35 cellular contexts compared by ENCODE assay signal in the genomic region with DNA sequence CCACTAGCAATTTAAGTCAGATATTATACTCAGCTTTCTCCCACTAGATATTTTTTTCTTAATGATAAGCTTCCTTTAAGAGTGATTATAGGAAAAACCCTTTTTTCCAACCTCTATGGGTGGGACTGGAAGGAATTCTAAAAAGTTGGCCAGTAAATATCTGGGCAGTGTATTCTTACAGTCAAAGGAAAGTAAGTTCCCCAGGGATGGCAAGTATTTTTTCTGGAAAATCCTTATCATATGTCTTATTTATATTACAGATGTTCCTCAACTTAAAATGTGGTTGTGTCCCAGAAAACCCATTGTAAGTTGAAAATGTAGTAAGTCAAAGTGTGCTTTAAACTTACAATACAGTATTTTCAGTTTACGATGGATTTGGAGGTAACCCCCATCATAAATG. TPM values are rescaled to one million over a fixed set of nuclear protein-coding genes. Genes with fewer than 3 reads are reported as not detected.
"Had no signal": no experiment of that assay in that cellular context is flagged by ENCODE, and none has a peak within 500 bp of the region (broad histone marks: within the 10 kb centered on the region; RNA-seq: fewer than 3 reads in every experiment).

No MANE protein-coding gene starts in this region.

- H3K4me3 Mint-ChIP-seq: naive thymus-derived CD8-positive, alpha-beta T cell; natural killer cell treated with Interleukin-12 subunit alpha and Interleukin-12 subunit beta and Interleukin-15 and Interleukin-18, amount 100 ng/mL, for 72 hours; nephron progenitor cell; neural crest cell; stimulated activated effector memory CD8-positive, alpha-beta T cell treated with anti-CD3 and anti-CD28 coated beads, Interleukin-12 subunit alpha, Interleukin-12 subunit beta, amount 100 ng/mL, for 72 hours; stimulated activated naive B cell treated with anti-CD40 and anti-IgM and Interleukin-4, amounts not matched to agents 10 μg/mL and 1 μg/mL and 100 μg/mL, for 72 hours; stimulated activated naive CD8-positive, alpha-beta T cell treated with anti-CD3 and anti-CD28 coated beads, Interleukin-15, amount 100 ng/mL, for 72 hours; type B pancreatic cell had no signal

- H3K9me3 Mint-ChIP-seq: naive thymus-derived CD8-positive, alpha-beta T cell; natural killer cell treated with Interleukin-12 subunit alpha and Interleukin-12 subunit beta and Interleukin-15 and Interleukin-18, amount 100 ng/mL, for 72 hours; nephron progenitor cell; neural crest cell; stimulated activated effector memory CD8-positive, alpha-beta T cell treated with anti-CD3 and anti-CD28 coated beads, Interleukin-12 subunit alpha, Interleukin-12 subunit beta, amount 100 ng/mL, for 72 hours; stimulated activated naive B cell treated with anti-CD40 and anti-IgM and Interleukin-4, amounts not matched to agents 10 μg/mL and 1 μg/mL and 100 μg/mL, for 72 hours; stimulated activated naive CD8-positive, alpha-beta T cell treated with anti-CD3 and anti-CD28 coated beads, Interleukin-15, amount 100 ng/mL, for 72 hours; type B pancreatic cell had no signal

- H3K27ac ChIP-seq: neutrophil, ovary, parathyroid adenoma, psoas muscle, right lobe of liver, sigmoid colon, suprapubic skin, testis, tibial artery, transverse colon, upper lobe of right lung, uterus had no signal

- H3K36me3 ChIP-seq: neutrophil, ovary, right lobe of liver, sigmoid colon, suprapubic skin, tibial artery, transverse colon, upper lobe of right lung, uterus had no signal

- H3K27ac Mint-ChIP-seq: naive thymus-derived CD8-positive, alpha-beta T cell; natural killer cell treated with Interleukin-12 subunit alpha and Interleukin-12 subunit beta and Interleukin-15 and Interleukin-18, amount 100 ng/mL, for 72 hours; nephron progenitor cell; progenitor cell of endocrine pancreas; stimulated activated effector memory CD8-positive, alpha-beta T cell treated with anti-CD3 and anti-CD28 coated beads, Interleukin-12 subunit alpha, Interleukin-12 subunit beta, amount 100 ng/mL, for 72 hours; stimulated activated naive B cell treated with anti-CD40 and anti-IgM and Interleukin-4, amounts not matched to agents 10 μg/mL and 1 μg/mL and 100 μg/mL, for 72 hours; stimulated activated naive CD8-positive, alpha-beta T cell treated with anti-CD3 and anti-CD28 coated beads, Interleukin-15, amount 100 ng/mL, for 72 hours; type B pancreatic cell had no signal

- H3K4me3 ChIP-seq: ovary, psoas muscle, right lobe of liver, sigmoid colon, suprapubic skin, testis, tibial artery, transverse colon, upper lobe of right lung, uterus had no signal

- H3K4me1 Mint-ChIP-seq: nephron progenitor cell, neural crest cell had no signal

- H2AFZ ChIP-seq: parathyroid adenoma had no signal

- DNase-seq: naive thymus-derived CD8-positive, alpha-beta T cell; nephron progenitor cell; nucleus accumbens; ovary; posterior cingulate gyrus; psoas muscle; right cardiac atrium; right lobe of liver; sigmoid colon; small intestine; stimulated activated CD4-positive, alpha-beta T cell treated with anti-CD3 and anti-CD28 coated beads, Interleukin-15, amount 100 ng/mL, for 24 hours; stimulated activated CD4-positive, alpha-beta T cell treated with anti-CD3 and anti-CD28 coated beads, Interleukin-2, amount 100 ng/mL, for 24 hours; stimulated activated CD4-positive, alpha-beta T cell treated with anti-CD3 and anti-CD28 coated beads, Interleukin-2, amount 100 ng/mL, for 48 hours; stimulated activated CD4-positive, alpha-beta T cell treated with anti-CD3 and anti-CD28 coated beads, Interleukin-4, amount 100 ng/mL, for 24 hours; stimulated activated naive B cell treated with anti-CD40 and anti-IgM and Interleukin-4, amounts not matched to agents 10 μg/mL and 1 μg/mL and 100 μg/mL, for 72 hours; stimulated activated naive CD8-positive, alpha-beta T cell treated with anti-CD3 and anti-CD28 coated beads, Interleukin-15, amount 100 ng/mL, for 72 hours; stimulated activated naive CD8-positive, alpha-beta T cell treated with anti-CD3 and anti-CD28 coated beads, Interleukin-15, Interleukin-2, amounts not matched to agents 100 U/mL and 50 U/mL, for 24 hours; substantia nigra; testis; tibial artery; transverse colon; upper lobe of right lung; uterus had no signal

- H3K9me3 ChIP-seq: neutrophil, ovary, psoas muscle, right lobe of liver, sigmoid colon, suprapubic skin, testis, tibial artery, transverse colon, upper lobe of right lung, uterus had no signal

- H3K27me3 ChIP-seq: neutrophil, ovary, right lobe of liver, sigmoid colon, suprapubic skin, testis, tibial artery, transverse colon, upper lobe of right lung, uterus had no signal

- H3K4me1 ChIP-seq: parathyroid adenoma, psoas muscle, right lobe of liver, sigmoid colon, suprapubic skin, testis, transverse colon, upper lobe of right lung, uterus had no signal

- FAIRE-seq: small intestine had no signal

- H3K9ac ChIP-seq: parathyroid adenoma had no signal

- ATAC-seq: naive thymus-derived CD8-positive, alpha-beta T cell; natural killer cell treated with Interleukin-12 subunit alpha and Interleukin-12 subunit beta and Interleukin-15 and Interleukin-18, amount 100 ng/mL, for 72 hours; psoas muscle; right lobe of liver; stimulated activated effector memory CD8-positive, alpha-beta T cell treated with anti-CD3 and anti-CD28 coated beads, Interleukin-12 subunit alpha, Interleukin-12 subunit beta, amount 100 ng/mL, for 72 hours; stimulated activated naive B cell treated with anti-CD40 and anti-IgM and Interleukin-4, amounts not matched to agents 10 μg/mL and 1 μg/mL and 100 μg/mL, for 72 hours; stimulated activated naive CD8-positive, alpha-beta T cell treated with anti-CD3 and anti-CD28 coated beads, Interleukin-15, amount 100 ng/mL, for 72 hours; stimulated activated naive CD8-positive, alpha-beta T cell treated with anti-CD3 and anti-CD28 coated beads, Interleukin-15, Interleukin-2, amounts not matched to agents 100 U/mL and 50 U/mL, for 24 hours; upper lobe of right lung had no signal

- H3K36me3 Mint-ChIP-seq: natural killer cell treated with Interleukin-12 subunit alpha and Interleukin-12 subunit beta and Interleukin-15 and Interleukin-18, amount 100 ng/mL, for 72 hours; stimulated activated effector memory CD8-positive, alpha-beta T cell treated with anti-CD3 and anti-CD28 coated beads, Interleukin-12 subunit alpha, Interleukin-12 subunit beta, amount 100 ng/mL, for 72 hours had no signal

- H3K27me3 Mint-ChIP-seq: naive thymus-derived CD8-positive, alpha-beta T cell; natural killer cell treated with Interleukin-12 subunit alpha and Interleukin-12 subunit beta and Interleukin-15 and Interleukin-18, amount 100 ng/mL, for 72 hours; progenitor cell of endocrine pancreas; stimulated activated naive B cell treated with anti-CD40 and anti-IgM and Interleukin-4, amounts not matched to agents 10 μg/mL and 1 μg/mL and 100 μg/mL, for 72 hours; stimulated activated naive CD8-positive, alpha-beta T cell treated with anti-CD3 and anti-CD28 coated beads, Interleukin-15, amount 100 ng/mL, for 72 hours; type B pancreatic cell had no signal

RNA-seq across cellular contexts. Expression of a gene that starts 53.3 kb away (rescaled TPM):
- total RNA-seq: naive thymus-derived CD8-positive, alpha-beta T cell; natural killer cell treated with Interleukin-12 subunit alpha and Interleukin-12 subunit beta and Interleukin-15 and Interleukin-18, amount 100 ng/mL, for 72 hours; omental fat pad; ovary; progenitor cell of endocrine pancreas; renal cortical epithelial cell; right cardiac atrium; right lobe of liver; sigmoid colon; skeletal muscle tissue; suprapubic skin; transverse colon; upper lobe of right lung; urinary bladder had no signal
- polyA plus RNA-seq: naive thymus-derived CD8-positive, alpha-beta T cell; ovary; right cardiac atrium; small intestine; urinary bladder had no signal
